In genomic region chr3:64612916-64613526, GRCh38 we compare ENCODE assay signal across 13 cellular contexts.
DNase-seq lines count a peak whose midpoint lies in the region; ATAC-seq and TF ChIP-seq lines count a peak whose summit lies in the region.
"Had no signal": no experiment of that assay in that cellular context is flagged by ENCODE, and none has a peak within 500 bp of the region (broad histone marks: within the 10 kb centered on the region; RNA-seq: fewer than 3 reads in every experiment).

No MANE protein-coding gene starts in this region.

- H3K27ac ChIP-seq in muscle layer of colon (ENCODE audit: low read depth, low read length) (peak overlapping the region; percentile 75), tibial nerve (peak overlapping the region in 3 of 4 donors; percentile 23 to 69 (median 56)), osteoblast (ENCODE audit: low read depth, low read length) (no peak overlapping the region)
- H3K27ac ChIP-seq: RWPE1 had no signal

- H3K4me1 ChIP-seq in muscle layer of colon (ENCODE audit: insufficient read depth, low read length) (peaks cover 21% of the 10 kb centered on the region), tibial nerve (peaks cover 0 to 13% (median 0%) of the 10 kb centered on the region in 4 donors), osteoblast (ENCODE audit: insufficient read depth, low read length) (no peaks in the 10 kb centered on the region)

- H3K9me3 ChIP-seq in muscle layer of colon (ENCODE audit: low read length) (no peaks in the 10 kb centered on the region), tibial nerve (no peaks in the 10 kb centered on the region), osteoblast (ENCODE audit: low read depth, low read length) (no peaks in the 10 kb centered on the region)

- peak overlapping the region; percentile 30 for H3K9ac ChIP-seq in muscle layer of colon (ENCODE audit: low read length)

- no peaks in the 10 kb centered on the region for H3K36me3 Mint-ChIP-seq in naive thymus-derived CD8-positive, alpha-beta T cell
- H3K36me3 Mint-ChIP-seq: activated naive CD8-positive, alpha-beta T cell; memory B cell had no signal

- peaks cover 0 to 6% (median 0%) of the 10 kb centered on the region in 5 donors for H3K27me3 Mint-ChIP-seq in naive thymus-derived CD8-positive, alpha-beta T cell
- H3K27me3 Mint-ChIP-seq: activated naive CD8-positive, alpha-beta T cell; memory B cell had no signal

- H2AFZ ChIP-seq in osteoblast (ENCODE audit: low read length) = no peak overlapping the region

- H3K4me3 ChIP-seq in fibroblast of villous mesenchyme (ENCODE audit: low read depth, low read length) = no peak overlapping the region
- peak overlapping the region in 1 of 2 donors; percentile 33 for H3K4me3 ChIP-seq in muscle layer of colon (ENCODE audit: low read depth in 1 of 2, low read length in 2 of 2)
- H3K4me3 ChIP-seq in tibial nerve = no peak overlapping the region
- no peak overlapping the region for H3K4me3 ChIP-seq in osteoblast (ENCODE audit: insufficient read depth, low read length)

- DNase-seq in SK-N-DZ (ENCODE audit: low spot score) = peak; percentile 96
- DNase-seq in fibroblast of villous mesenchyme (ENCODE audit: low read depth) = peak; percentile 28
- DNase-seq in tibial nerve (ENCODE audit: low spot score in 2 of 2) = no peak
- DNase-seq in NCI-H510A (lab: John Stamatoyannopoulos, UW) = no peak
- DNase-seq in osteoblast (ENCODE audit: insufficient read length, low spot score, missing footprints) = no peak
- no peak for DNase-seq in naive thymus-derived CD8-positive, alpha-beta T cell
- DNase-seq: NCI-H1105 treated with DMSO at 0.1 percent for 48 hours, NCI-H446 treated with DMSO at 0.1 percent for 48 hours had no signal

- POLR2A ChIA-PET in naive thymus-derived CD8-positive, alpha-beta T cell (lab: Charles Lee) = no interaction called here

- no peak for TF ChIP-seq EP300 in tibial nerve (IDR thresholded peaks at IDR 0.05)

- no peaks in the 10 kb centered on the region for H4K20me1 ChIP-seq in osteoblast (ENCODE audit: insufficient read depth, low read length)

- 67 to 74% methylated on average over 11 of the region's 11 CpGs for WGBS in tibial nerve, 2 donors

- H3K9me3 Mint-ChIP-seq in naive thymus-derived CD8-positive, alpha-beta T cell = peaks cover 0 to 10% (median 0%) of the 10 kb centered on the region in 9 donors

- H3K36me3 ChIP-seq in muscle layer of colon (ENCODE audit: insufficient read depth, low read length) = no peaks in the 10 kb centered on the region
- H3K36me3 ChIP-seq in tibial nerve = peaks cover 0 to 67% (median 0%) of the 10 kb centered on the region in 3 donors
- H3K36me3 ChIP-seq in osteoblast (ENCODE audit: insufficient read depth, low read length) = no peaks in the 10 kb centered on the region

- no peak overlapping the region for H3K4me3 Mint-ChIP-seq in naive thymus-derived CD8-positive, alpha-beta T cell
- H3K4me3 Mint-ChIP-seq: activated naive CD8-positive, alpha-beta T cell; memory B cell had no signal

- no peak for ATAC-seq in HG03045 (IDR thresholded peaks at IDR 0.05; ENCODE audit: unreplicated experiment)
- ATAC-seq in naive thymus-derived CD8-positive, alpha-beta T cell = no peak

- TF ChIP-seq POLR2A in tibial nerve (IDR thresholded peaks at IDR 0.05) = no peak

- no peaks in the 10 kb centered on the region for H3K79me2 ChIP-seq in osteoblast (ENCODE audit: insufficient read depth, low read length)

- H3K4me2 ChIP-seq in osteoblast (ENCODE audit: insufficient read depth, low read length) = no peak overlapping the region

- no peak overlapping the region for H3K27ac Mint-ChIP-seq in naive thymus-derived CD8-positive, alpha-beta T cell
- H3K27ac Mint-ChIP-seq: activated naive CD8-positive, alpha-beta T cell; memory B cell had no signal

- no peaks in the 10 kb centered on the region for H3K4me1 Mint-ChIP-seq in naive thymus-derived CD8-positive, alpha-beta T cell
- H3K4me1 Mint-ChIP-seq: memory B cell had no signal

- no peak for TF ChIP-seq CTCF in fibroblast of villous mesenchyme (IDR thresholded peaks at IDR 0.05; ENCODE audit: insufficient read depth, low read depth, low read length)
- no peak for TF ChIP-seq CTCF in tibial nerve (IDR thresholded peaks at IDR 0.05)
- TF ChIP-seq CTCF in osteoblast (IDR thresholded peaks at IDR 0.05; ENCODE audit: extremely low read depth, low read depth, low read length) = no peak

- H3K27me3 ChIP-seq in muscle layer of colon (ENCODE audit: control insufficient read depth in 1 of 2, insufficient read depth in 2 of 2, low read length in 2 of 2) (no peaks in the 10 kb centered on the region), tibial nerve (no peaks in the 10 kb centered on the region), osteoblast (ENCODE audit: insufficient read depth, low read length) (no peaks in the 10 kb centered on the region)

Comparison
In these comparisons a context has a peak if more than half of its experiments do, and no peak if none do; other contexts are left out.
1. DNase-seq: peak in SK-N-DZ (single experiment) and fibroblast of villous mesenchyme (single experiment); none in tibial nerve (0 of 2), NCI-H510A (single experiment), osteoblast (single experiment) and naive thymus-derived CD8-positive, alpha-beta T cell (0 of 10).